14 cellular contexts compared by ENCODE assay signal in genomic region chr6:109023348-109023925, GRCh38.
"Had no signal": no experiment of that assay in that cellular context is flagged by ENCODE, and none has a peak within 500 bp of the region (broad histone marks: within the 10 kb centered on the region; RNA-seq: fewer than 3 reads in every experiment).

No MANE protein-coding gene starts in this region.

- ATAC-seq: foreskin keratinocyte; stimulated activated effector memory CD8-positive, alpha-beta T cell treated with anti-CD3 and anti-CD28 coated beads, Interleukin-12 subunit alpha, Interleukin-12 subunit beta, amount 100 ng/mL, for 72 hours had no signal

- H3K36me3 ChIP-seq: sigmoid colon, thyroid gland, vagina had no signal

- H3K36me3 Mint-ChIP-seq: stimulated activated effector memory CD8-positive, alpha-beta T cell treated with anti-CD3 and anti-CD28 coated beads, Interleukin-12 subunit alpha, Interleukin-12 subunit beta, amount 100 ng/mL, for 72 hours had no signal

- H3K27ac Mint-ChIP-seq: activated CD4-positive, alpha-beta T cell treated with anti-CD3 and anti-CD28 coated beads, Interleukin-2, amount 10 ng/mL, durations not matched to agents 24 days and 14 days; activated naive CD8-positive, alpha-beta T cell treated with anti-CD3 and anti-CD28 coated beads, Interleukin-2, amount 10 ng/mL, durations not matched to agents 7 days and 5 days; brain; stimulated activated effector memory CD8-positive, alpha-beta T cell treated with anti-CD3 and anti-CD28 coated beads, Interleukin-12 subunit alpha, Interleukin-12 subunit beta, amount 100 ng/mL, for 72 hours; T-helper 2 cell treated with Interferon-gamma antibody and Interleukin-4, amounts not matched to agents 5 μg/mL and 100 μg/mL, for 36 hours had no signal

- H3K9me3 Mint-ChIP-seq: activated CD4-positive, alpha-beta T cell treated with anti-CD3 and anti-CD28 coated beads, Interleukin-2, amount 10 ng/mL, durations not matched to agents 24 days and 14 days; activated naive CD8-positive, alpha-beta T cell treated with anti-CD3 and anti-CD28 coated beads, Interleukin-2, amount 10 ng/mL, durations not matched to agents 7 days and 5 days; stimulated activated effector memory CD8-positive, alpha-beta T cell treated with anti-CD3 and anti-CD28 coated beads, Interleukin-12 subunit alpha, Interleukin-12 subunit beta, amount 100 ng/mL, for 72 hours; T-helper 2 cell treated with Interferon-gamma antibody and Interleukin-4, amounts not matched to agents 5 μg/mL and 100 μg/mL, for 36 hours had no signal

- H3K27me3 Mint-ChIP-seq: activated naive CD8-positive, alpha-beta T cell treated with anti-CD3 and anti-CD28 coated beads, Interleukin-2, amount 10 ng/mL, durations not matched to agents 7 days and 5 days; brain had no signal

- DNase-seq: activated CD4-positive, alpha-beta T cell treated with anti-CD3 and anti-CD28 coated beads, Interleukin-2, amount 10 ng/mL, durations not matched to agents 24 days and 14 days; activated CD4-positive, CD25-positive, alpha-beta regulatory T cell; activated CD8-positive, alpha-beta memory T cell treated with anti-CD3 and anti-CD28 coated beads for 24 hours; activated naive CD8-positive, alpha-beta T cell treated with anti-CD3 and anti-CD28 coated beads, Interleukin-2, amount 10 ng/mL, durations not matched to agents 7 days and 5 days; central memory CD4-positive, alpha-beta T cell; cortex of kidney; effector memory CD4-positive, alpha-beta T cell; foreskin keratinocyte; sigmoid colon; thyroid gland had no signal

- H3K4me3 Mint-ChIP-seq: activated CD4-positive, alpha-beta T cell treated with anti-CD3 and anti-CD28 coated beads, Interleukin-2, amount 10 ng/mL, durations not matched to agents 24 days and 14 days; activated naive CD8-positive, alpha-beta T cell treated with anti-CD3 and anti-CD28 coated beads, Interleukin-2, amount 10 ng/mL, durations not matched to agents 7 days and 5 days; brain; stimulated activated effector memory CD8-positive, alpha-beta T cell treated with anti-CD3 and anti-CD28 coated beads, Interleukin-12 subunit alpha, Interleukin-12 subunit beta, amount 100 ng/mL, for 72 hours; T-helper 2 cell treated with Interferon-gamma antibody and Interleukin-4, amounts not matched to agents 5 μg/mL and 100 μg/mL, for 36 hours had no signal

- H3K27ac ChIP-seq: foreskin keratinocyte, thyroid gland, vagina had no signal

- H3K9me3 ChIP-seq: sigmoid colon, thyroid gland, vagina had no signal

- H3K4me3 ChIP-seq: sigmoid colon, thyroid gland, vagina had no signal
